ENCODE assay signal across 1 cellular context in genomic region chr12:21509768-21510167, GRCh38.
TF ChIP-seq lines count a peak whose summit lies in the region.

No MANE protein-coding gene starts in this region.

TF ChIP-seq in GM12878, 131 proteins besides CTCF, POLR2A, EP300 and RAD21 (continued from another document):
- TF ChIP-seq ZBTB4 (CRISPR knock-in tag; IDR thresholded peaks at IDR 0.05), result no peak
- TF ChIP-seq SUZ12 (IDR thresholded peaks at IDR 0.05; ENCODE audit: unreplicated experiment), result no peak
- peak; percentile 78; the same call in 1 of the 2 replicates for TF ChIP-seq ASH2L (IDR thresholded peaks at IDR 0.05; ENCODE audit: borderline replicate concordance, low read depth)
- TF ChIP-seq USF2 (IDR thresholded peaks at IDR 0.05; ENCODE audit: borderline replicate concordance, low read depth, low read length), result peak; percentile 11; the same call in 1 of the 2 replicates
- TF ChIP-seq RELA (IDR thresholded peaks at IDR 0.05; ENCODE audit: borderline replicate concordance, partially characterized antibody), result no peak
- peak; percentile 77 for TF ChIP-seq RAD51 (IDR thresholded peaks at IDR 0.05)
- TF ChIP-seq SRF (IDR thresholded peaks at IDR 0.05; ENCODE audit: low read depth in 2 of 2, low read length in 2 of 2), result peak in 1 of 2 experiments; percentile 54; a peak in 1 of 4 replicates
- TF ChIP-seq GABPA (IDR thresholded peaks at IDR 0.05; ENCODE audit: low read depth), result no peak
